9 cellular contexts compared by ENCODE assay signal in genomic region chr13:99288069-99288468, GRCh38. TPM values are rescaled to one million over a fixed set of nuclear protein-coding genes. Genes with fewer than 3 reads are reported as not detected.
A peak's percentile ranks its signal among the peaks of the same experiment; 100 is the strongest.
DNase-seq lines count a peak whose midpoint lies in the region; ATAC-seq and TF ChIP-seq lines count a peak whose summit lies in the region.
"Had no signal": no experiment of that assay in that cellular context is flagged by ENCODE, and none has a peak within 500 bp of the region (broad histone marks: within the 10 kb centered on the region; RNA-seq: fewer than 3 reads in every experiment).

No MANE protein-coding gene starts in this region.

- POLR2A ChIA-PET in CD8-positive, alpha-beta memory T cell (lab: Charles Lee): interaction anchor here (1.4 kb wide), 1 partner anchor 68 kb away, joined by 4 read pairs; no protein-coding TSS in a partner anchor
- POLR2A ChIA-PET in activated naive CD8-positive, alpha-beta T cell treated with anti-CD3 and anti-CD28 coated beads, Interleukin-2, amount 10 ng/mL, durations not matched to agents 7 days and 5 days (lab: Charles Lee): no interaction called here

- H3K4me3 ChIP-seq in CD8-positive, alpha-beta memory T cell (ENCODE audit: low read length): no peak overlapping the region
- no peak overlapping the region for H3K4me3 ChIP-seq in endodermal cell (ENCODE audit: low read length)
- H3K4me3 ChIP-seq: lung had no signal

- H3K4me1 ChIP-seq in CD8-positive, alpha-beta memory T cell (ENCODE audit: insufficient read depth, low read length): peaks cover 88% of the 10 kb centered on the region
- H3K4me1 ChIP-seq in endodermal cell (ENCODE audit: control insufficient read depth, insufficient read depth, low read length): no peaks in the 10 kb centered on the region

- intact Hi-C loops in sciatic nerve (cut with DNase I): no loop called here

- WGBS in endodermal cell (ENCODE audit: insufficient coverage in 1 of 2, insufficient read length in 1 of 2), 2 experiments: 94 to 96% methylated on average over 2 to 3 of the region's 3 CpGs

- H3K9ac ChIP-seq in endodermal cell (ENCODE audit: extremely low read depth, low read length, poor library complexity, severe bottlenecking): no peak overlapping the region

- no peak for TF ChIP-seq CTCF in endodermal cell (conservative IDR thresholded peaks at IDR 0.05)

- no peak for DNase-seq in CD8-positive, alpha-beta memory T cell
- DNase-seq in activated naive CD8-positive, alpha-beta T cell treated with anti-CD3 and anti-CD28 coated beads, Interleukin-2, amount 10 ng/mL, durations not matched to agents 7 days and 5 days: no peak
- DNase-seq in NCI-H2029 treated with DMSO at 0.1 percent for 48 hours (lab: John Stamatoyannopoulos, UW): no peak
- no peak for DNase-seq in mesenteric fat pad (ENCODE audit: low spot score)
- no peak for DNase-seq in sciatic nerve (ENCODE audit: low spot score)
- DNase-seq in endodermal cell: no peak

- H3K27me3 ChIP-seq in CD8-positive, alpha-beta memory T cell (ENCODE audit: insufficient read depth, low read length, poor library complexity, severe bottlenecking): no peaks in the 10 kb centered on the region
- H3K27me3 ChIP-seq in endodermal cell (ENCODE audit: control insufficient read depth, insufficient read depth, low read length, poor library complexity, severe bottlenecking): no peaks in the 10 kb centered on the region

- CTCF ChIA-PET in CD8-positive, alpha-beta memory T cell (lab: Charles Lee): interaction anchor here (0.9 to 2.2 kb wide), 3 partner anchors 13 to 149 kb away, joined by 3 to 8 read pairs (median 3); no protein-coding TSS in a partner anchor

- ATAC-seq in GM19351 (IDR thresholded peaks at IDR 0.05; ENCODE audit: unreplicated experiment) (peak; percentile 91), HG03196 (IDR thresholded peaks at IDR 0.05; ENCODE audit: unreplicated experiment) (peak; percentile 82), sciatic nerve (no peak)
- peak; percentile 74 for ATAC-seq in activated naive CD8-positive, alpha-beta T cell treated with anti-CD3 and anti-CD28 coated beads, Interleukin-2, amount 10 ng/mL, durations not matched to agents 7 days and 5 days (ENCODE audit: low read depth)

- H3K27ac ChIP-seq in CD8-positive, alpha-beta memory T cell (ENCODE audit: low read depth, low read length): no peak overlapping the region
- no peak overlapping the region for H3K27ac ChIP-seq in endodermal cell (ENCODE audit: low read depth, low read length)

- peaks cover 20% of the 10 kb centered on the region for H3K36me3 ChIP-seq in CD8-positive, alpha-beta memory T cell (ENCODE audit: insufficient read depth, low read length)
- peaks cover 10% of the 10 kb centered on the region for H3K36me3 ChIP-seq in endodermal cell (ENCODE audit: control insufficient read depth, insufficient read depth, low read length)

- no peaks in the 10 kb centered on the region for H3K27me3 Mint-ChIP-seq in CD8-positive, alpha-beta memory T cell
- H3K27me3 Mint-ChIP-seq in activated naive CD8-positive, alpha-beta T cell treated with anti-CD3 and anti-CD28 coated beads, Interleukin-2, amount 10 ng/mL, durations not matched to agents 7 days and 5 days: no peaks in the 10 kb centered on the region
- H3K27me3 Mint-ChIP-seq in endodermal cell (ENCODE audit: insufficient read depth): no peaks in the 10 kb centered on the region

- H3K9me3 ChIP-seq in CD8-positive, alpha-beta memory T cell (ENCODE audit: low read length): no peaks in the 10 kb centered on the region
- no peaks in the 10 kb centered on the region for H3K9me3 ChIP-seq in endodermal cell (ENCODE audit: control insufficient read depth, low read length)

- peaks cover 8 to 35% (median 9%) of the 10 kb centered on the region in 3 donors for H3K36me3 Mint-ChIP-seq in CD8-positive, alpha-beta memory T cell
- peaks cover 47% of the 10 kb centered on the region for H3K36me3 Mint-ChIP-seq in activated naive CD8-positive, alpha-beta T cell treated with anti-CD3 and anti-CD28 coated beads, Interleukin-2, amount 10 ng/mL, durations not matched to agents 7 days and 5 days
- H3K36me3 Mint-ChIP-seq in endodermal cell (ENCODE audit: low read depth): peaks cover 15% of the 10 kb centered on the region

- no peaks in the 10 kb centered on the region for H3K9me3 Mint-ChIP-seq in CD8-positive, alpha-beta memory T cell
- no peaks in the 10 kb centered on the region for H3K9me3 Mint-ChIP-seq in activated naive CD8-positive, alpha-beta T cell treated with anti-CD3 and anti-CD28 coated beads, Interleukin-2, amount 10 ng/mL, durations not matched to agents 7 days and 5 days
- no peaks in the 10 kb centered on the region for H3K9me3 Mint-ChIP-seq in endodermal cell

- H3K4me3 Mint-ChIP-seq in CD8-positive, alpha-beta memory T cell: peak overlapping the region; percentile 0 to 60 (median 46)
- peak overlapping the region; percentile 25 for H3K4me3 Mint-ChIP-seq in activated naive CD8-positive, alpha-beta T cell treated with anti-CD3 and anti-CD28 coated beads, Interleukin-2, amount 10 ng/mL, durations not matched to agents 7 days and 5 days
- no peak overlapping the region for H3K4me3 Mint-ChIP-seq in endodermal cell

- peak overlapping the region; percentile 73 to 99 (median 92) for H3K27ac Mint-ChIP-seq in CD8-positive, alpha-beta memory T cell
- peak overlapping the region; percentile 74 for H3K27ac Mint-ChIP-seq in activated naive CD8-positive, alpha-beta T cell treated with anti-CD3 and anti-CD28 coated beads, Interleukin-2, amount 10 ng/mL, durations not matched to agents 7 days and 5 days
- H3K27ac Mint-ChIP-seq in endodermal cell: no peak overlapping the region

- H3K4me1 Mint-ChIP-seq in CD8-positive, alpha-beta memory T cell: peaks cover 84 to 100% (median 97%) of the 10 kb centered on the region in 3 donors
- peaks cover 56% of the 10 kb centered on the region for H3K4me1 Mint-ChIP-seq in activated naive CD8-positive, alpha-beta T cell treated with anti-CD3 and anti-CD28 coated beads, Interleukin-2, amount 10 ng/mL, durations not matched to agents 7 days and 5 days
- peaks cover 5% of the 10 kb centered on the region for H3K4me1 Mint-ChIP-seq in endodermal cell

RNA-seq across cellular contexts. Expression of gene GPR183, which starts 19.1 kb away (rescaled TPM):
- total RNA-seq in CD8-positive, alpha-beta memory T cell: 10 to 100 TPM; 61.5 to 62.8 TPM
- 232 TPM for polyA plus RNA-seq in CD8-positive, alpha-beta memory T cell
- total RNA-seq in activated naive CD8-positive, alpha-beta T cell treated with anti-CD3 and anti-CD28 coated beads, Interleukin-2, amount 10 ng/mL, durations not matched to agents 7 days and 5 days: 10 to 100 TPM; 36.4 to 44.9 TPM
- 32.6 TPM for total RNA-seq in mesenteric fat pad
- total RNA-seq in sciatic nerve: 19.5 TPM
- under 1 TPM in 1 of 2 donors, not detected in 1; 0.62 TPM for total RNA-seq in endodermal cell
- polyA plus RNA-seq in endodermal cell (2013, experiment 1 of 2): 0.18 TPM
- 0.29 TPM for polyA plus RNA-seq in endodermal cell (2013, experiment 2 of 2)

RNA-seq across cellular contexts. Expression of gene GPR18, which starts 29.9 kb away (rescaled TPM):
- total RNA-seq in CD8-positive, alpha-beta memory T cell: 10 to 100 TPM; 15.2 to 16.2 TPM
- 32.4 TPM for polyA plus RNA-seq in CD8-positive, alpha-beta memory T cell
- 10 to 100 TPM; 25.5 to 25.9 TPM for total RNA-seq in activated naive CD8-positive, alpha-beta T cell treated with anti-CD3 and anti-CD28 coated beads, Interleukin-2, amount 10 ng/mL, durations not matched to agents 7 days and 5 days
- not detected for total RNA-seq in mesenteric fat pad
- not detected for total RNA-seq in sciatic nerve
- not detected for total RNA-seq in endodermal cell
- polyA plus RNA-seq in endodermal cell (2013, experiment 1 of 2): not detected
- polyA plus RNA-seq in endodermal cell (2013, experiment 2 of 2): not detected

Comparison
In these comparisons a context has a peak if more than half of its experiments do, and no peak if none do; other contexts are left out.
1. RNA of gene GPR183, which starts 19.1 kb away (total RNA-seq): 61.5 to 62.8 TPM in CD8-positive, alpha-beta memory T cell, 36.4 to 44.9 TPM in activated naive CD8-positive, alpha-beta T cell treated with anti-CD3 and anti-CD28 coated beads, Interleukin-2, amount 10 ng/mL, durations not matched to agents 7 days and 5 days, 32.6 TPM in mesenteric fat pad (single experiment) and 19.5 TPM in sciatic nerve (single experiment); 0.62 TPM in endodermal cell; every median in the first group is over 10 times any median in the second.
2. RNA of gene GPR18, which starts 29.9 kb away (total RNA-seq): 25.5 to 25.9 TPM in activated naive CD8-positive, alpha-beta T cell treated with anti-CD3 and anti-CD28 coated beads, Interleukin-2, amount 10 ng/mL, durations not matched to agents 7 days and 5 days and 15.2 to 16.2 TPM in CD8-positive, alpha-beta memory T cell; not detected in mesenteric fat pad (single experiment), not detected in sciatic nerve (single experiment) and not detected in endodermal cell; every median in the first group is over 10 times any median in the second.